Comparison of ENCODE assay signal across 8 cellular contexts in genomic region chr1:111739222-111739983, GRCh38. TPM values are rescaled to one million over a fixed set of nuclear protein-coding genes. Genes with fewer than 3 reads are reported as not detected.
DNase-seq lines count a peak whose midpoint lies in the region; ATAC-seq and TF ChIP-seq lines count a peak whose summit lies in the region.

INKA2 (minus strand) TSS chr1:111739395; CDS start chr1:111739242, 153 bp downstream.

- no peaks in the 10 kb centered on the region; the same call in 1 of the 2 replicates for H3K4me1 ChIP-seq in BE2C

- no peaks in the 10 kb centered on the region for H3K36me3 ChIP-seq in BE2C

- DNase-seq in BE2C (peak; percentile 93), NCI-H446 (lab: John Stamatoyannopoulos, UW) (peak; percentile 71 to 93), left kidney (ENCODE audit: low read depth, low spot score) (peak; percentile 91)
- peak; percentile 56 to 61 for DNase-seq in activated CD4-positive, alpha-beta T cell treated with anti-CD3 and anti-CD28 coated beads for 4 hours
- DNase-seq in stimulated activated CD4-positive, alpha-beta T cell treated with anti-CD3 and anti-CD28 coated beads, Interleukin-1b, Interleukin-23, amount 100 ng/mL, for 48 hours = peak; percentile 77

- TF ChIP-seq CTCF in BE2C (IDR thresholded peaks at IDR 0.05; ENCODE audit: low read depth, low read length) = no peak

- H3K4me3 ChIP-seq in BE2C (ENCODE audit: low read depth, low read length) = peak within 1 kb of the TSS; percentile 69

- ATAC-seq in GM19043 (IDR thresholded peaks at IDR 0.05; ENCODE audit: low read depth, unreplicated experiment) = peak; percentile 81
- ATAC-seq in HG03342 (IDR thresholded peaks at IDR 0.05; ENCODE audit: unreplicated experiment) = peak; percentile 81

- peak within 1 kb of the TSS; percentile 77 for H3K27ac ChIP-seq in cingulate gyrus (ENCODE audit: low read depth, low read length)

- no peaks in the 10 kb centered on the region for H3K9me3 ChIP-seq in BE2C

- H3K27me3 ChIP-seq in BE2C = no peaks in the 10 kb centered on the region

RNA-seq across cellular contexts. Expression of gene INKA2, which starts in this region (rescaled TPM):
- 3.4 TPM for polyA plus RNA-seq in BE2C (2012; ENCODE audit: insufficient read depth, insufficient read length, low read depth)

Comparison
In these comparisons a context has a peak if more than half of its experiments do, and no peak if none do; other contexts are left out.
1. Peak in every context shown above with its lines: DNase-seq, ATAC-seq, H3K4me3 ChIP-seq and H3K27ac ChIP-seq.